17 cellular contexts compared by ENCODE assay signal in genomic region chr18:29660777-29661176, GRCh38.
A peak's percentile ranks its signal among the peaks of the same experiment; 100 is the strongest.
DNase-seq lines count a peak whose midpoint lies in the region; ATAC-seq and TF ChIP-seq lines count a peak whose summit lies in the region.
"Had no signal": no experiment of that assay in that cellular context is flagged by ENCODE, and none has a peak within 500 bp of the region (broad histone marks: within the 10 kb centered on the region; RNA-seq: fewer than 3 reads in every experiment).

No MANE protein-coding gene starts in this region.

- H3K36me3 ChIP-seq in GM23248 (ENCODE audit: low read depth) = no peaks in the 10 kb centered on the region
- H3K36me3 ChIP-seq in heart right ventricle = no peaks in the 10 kb centered on the region
- no peaks in the 10 kb centered on the region for H3K36me3 ChIP-seq in right atrium auricular region
- no peaks in the 10 kb centered on the region for H3K36me3 ChIP-seq in skeletal muscle tissue (ENCODE audit: control insufficient read depth in 3 of 3, insufficient read depth in 3 of 3, low read length in 3 of 3)
- H3K36me3 ChIP-seq: BE2C had no signal

- H4K20me1 ChIP-seq in GM23248 (ENCODE audit: insufficient read depth) = no peaks in the 10 kb centered on the region

- no peaks in the 10 kb centered on the region for H3K79me2 ChIP-seq in GM23248 (ENCODE audit: insufficient read depth)

- H2AFZ ChIP-seq in GM23248 = peak overlapping the region; percentile 32; the same call in 1 of the 2 replicates
- H2AFZ ChIP-seq: GM23338 had no signal

- DNase-seq in GM23248 (no peak), heart right ventricle (no peak), right atrium auricular region (ENCODE audit: low spot score) (no peak), SHP77 treated with DMSO at 0.1 percent for 48 hours (lab: John Stamatoyannopoulos, UW) (no peak), 8988T (no peak), NCI-H1436 (lab: John Stamatoyannopoulos, UW) (no peak)
- DNase-seq: ACHN; BE2C; C1 segment of cervical spinal cord; CD4-positive, CD25-positive, alpha-beta regulatory T cell; CD8-positive, alpha-beta memory T cell; COR-L47; HFFc6 had no signal

- H3K27ac ChIP-seq in GM23248 = no peak overlapping the region
- H3K27ac ChIP-seq in heart right ventricle = peak overlapping the region in 8 of 10 donors; percentile 28 to 83 (median 67)
- peak overlapping the region; percentile 25 to 76 for H3K27ac ChIP-seq in right atrium auricular region
- H3K27ac ChIP-seq in skeletal muscle tissue (ENCODE audit: low read depth, low read length) = peak overlapping the region; percentile 54

- 82 to 87% methylated on average over 1 of the region's 1 CpG for WGBS in GM23248 (ENCODE audit: low coverage in 1 of 2, low lambda C conversion rate in 2 of 2, missing lambda C conversion rate in 2 of 2), 2 experiments
- WGBS in heart right ventricle, 2 donors = 34 to 41% methylated on average over 1 of the region's 1 CpG

- no peaks in the 10 kb centered on the region for H3K27me3 ChIP-seq in GM23248 (replicated peaks; ENCODE audit: insufficient read depth)
- H3K27me3 ChIP-seq in heart right ventricle = no peaks in the 10 kb centered on the region
- H3K27me3 ChIP-seq in right atrium auricular region = no peaks in the 10 kb centered on the region
- H3K27me3 ChIP-seq in skeletal muscle tissue (ENCODE audit: control insufficient read depth in 3 of 3, insufficient read depth in 3 of 3, low read length in 3 of 3) = no peaks in the 10 kb centered on the region
- H3K27me3 ChIP-seq: BE2C had no signal

- no peaks in the 10 kb centered on the region for H3F3A ChIP-seq in GM23248 (ENCODE audit: insufficient read depth)

- in situ Hi-C loops in GM23248 (cut with MboI) = no loop called here

- H3K9ac ChIP-seq in GM23248 (no peak overlapping the region), skeletal muscle tissue (ENCODE audit: low read depth in 1 of 3, low read length in 3 of 3) (no peak overlapping the region)

- no peak overlapping the region for H3K4me2 ChIP-seq in GM23248 (ENCODE audit: unreplicated experiment)
- H3K4me2 ChIP-seq: GM23338 had no signal

- H3K9me2 ChIP-seq in GM23248 (ENCODE audit: insufficient read depth) = no peaks in the 10 kb centered on the region

- H3K9me3 ChIP-seq in GM23248 (ENCODE audit: low read depth) (no peaks in the 10 kb centered on the region), heart right ventricle (peaks cover 0 to 16% (median 0%) of the 10 kb centered on the region in 11 donors), right atrium auricular region (no peaks in the 10 kb centered on the region), skeletal muscle tissue (ENCODE audit: control insufficient read depth in 3 of 3, low read length in 3 of 3) (no peaks in the 10 kb centered on the region)
- H3K9me3 ChIP-seq: BE2C had no signal

- TF ChIP-seq CTCF in heart right ventricle (IDR thresholded peaks at IDR 0.05) = no peak
- no peak for TF ChIP-seq CTCF in right atrium auricular region (IDR thresholded peaks at IDR 0.05)

- H3K4me3 ChIP-seq in GM23248 = no peak overlapping the region
- H3K4me3 ChIP-seq in heart right ventricle = peak overlapping the region in 5 of 10 donors; percentile 0 to 21 (median 11)
- H3K4me3 ChIP-seq in right atrium auricular region = peak overlapping the region in 1 of 2 donors; percentile 13
- H3K4me3 ChIP-seq in skeletal muscle tissue (ENCODE audit: low read length in 3 of 3) = peak overlapping the region in 2 of 3 donors; percentile 3 to 32
- H3K4me3 ChIP-seq: GM23338 had no signal

- peak in 7 of 8 donors; percentile 62 to 94 (median 79) for ATAC-seq in heart right ventricle
- ATAC-seq: GM23338, HCT116, HepG2 had no signal

- H3K4me1 ChIP-seq in GM23248 (ENCODE audit: insufficient read depth) (no peaks in the 10 kb centered on the region), heart right ventricle (peaks cover 0 to 3% (median 0%) of the 10 kb centered on the region in 9 donors), right atrium auricular region (no peaks in the 10 kb centered on the region), skeletal muscle tissue (ENCODE audit: control insufficient read depth in 3 of 3, insufficient read depth in 3 of 3, low read length in 3 of 3) (no peaks in the 10 kb centered on the region)
- H3K4me1 ChIP-seq: BE2C had no signal

- intact Hi-C loops in heart right ventricle (cut with DNase I) = no loop called here
